In genomic region chr6:29702519-29703103, GRCh38 we compare ENCODE assay signal across 8 cellular contexts. TPM values are rescaled to one million over a fixed set of nuclear protein-coding genes. Genes with fewer than 3 reads are reported as not detected.
DNase-seq lines count a peak whose midpoint lies in the region; FAIRE-seq and TF ChIP-seq lines count a peak whose summit lies in the region.

No MANE protein-coding gene starts in this region.

- H3K4me1 ChIP-seq in SJSA1 (replicated peaks) (no peaks in the 10 kb centered on the region), ascending aorta (no peaks in the 10 kb centered on the region)

- DNase-seq in 8988T (peak; percentile 76), GM12892 (ENCODE audit: insufficient read length) (peak; percentile 53), SJSA1 (ENCODE audit: low read depth in 1 of 2, low spot score in 2 of 2) (peak; percentile 30 to 64), iPS-NIHi11 (ENCODE audit: low spot score) (peak; percentile 84), ascending aorta (ENCODE audit: low spot score in 2 of 2) (no peak), NCI-H2171 treated with DMSO at 0.1 percent for 48 hours (lab: John Stamatoyannopoulos, UW) (no peak)
- DNase-seq in activated naive CD4-positive, alpha-beta T cell treated with Interleukin-2 at 50 U/mL for 16 hours: peak; percentile 82
- DNase-seq in stimulated activated CD4-positive, alpha-beta T cell treated with anti-CD3 and anti-CD28 coated beads, TNF-alpha, amount 100 ng/mL, for 24 hours (ENCODE audit: low read depth in 3 of 3): peak; percentile 56 to 73 (median 65)

- TF ChIP-seq POLR2A in GM12892 (IDR thresholded peaks at IDR 0.05; ENCODE audit: low read depth, low read length): no peak

- intact Hi-C loops in ascending aorta (cut with DNase I): loop anchor here (10.0 kb wide), 1 partner anchor 312 kb away; no protein-coding TSS in a partner anchor

- FAIRE-seq in GM12892 (lab: Jason Lieb, UNC): peak; percentile 81

- no peaks in the 10 kb centered on the region for H3K9me3 ChIP-seq in SJSA1 (replicated peaks)
- no peaks in the 10 kb centered on the region for H3K9me3 ChIP-seq in ascending aorta

- H3K27me3 ChIP-seq in SJSA1 (replicated peaks) (peaks cover 8% of the 10 kb centered on the region), ascending aorta (no peaks in the 10 kb centered on the region)

- peak in 1 of 3 experiments; percentile 44 for TF ChIP-seq CTCF in ascending aorta (IDR thresholded peaks at IDR 0.05)

- H3K36me3 ChIP-seq in SJSA1 (no peaks in the 10 kb centered on the region), ascending aorta (no peaks in the 10 kb centered on the region)

- H3K4me3 ChIP-seq in SJSA1 (no peak overlapping the region), ascending aorta (no peak overlapping the region)

- H3K27ac ChIP-seq in SJSA1: no peak overlapping the region
- H3K27ac ChIP-seq in ascending aorta: no peak overlapping the region

RNA-seq across cellular contexts. Expression of gene HLA-F, which starts 20.6 kb away (rescaled TPM):
- 413 TPM for polyA plus RNA-seq in GM12892 (2012; ENCODE audit: missing spikeins)
- 137 and 176 TPM in 2 replicates for total RNA-seq in SJSA1 (2014; rRNA removed; shearing (Covaris generic))
- 75.0 TPM for total RNA-seq in ascending aorta

RNA-seq across cellular contexts. Expression of gene ZFP57, which starts 21.7 kb away (rescaled TPM):
- polyA plus RNA-seq in GM12892 (2012; ENCODE audit: missing spikeins): not detected
- total RNA-seq in SJSA1 (2014; rRNA removed; shearing (Covaris generic)): not detected in 2 replicates
- total RNA-seq in ascending aorta: not detected

RNA-seq across cellular contexts. Expression of gene MOG, which starts 45.7 kb away (rescaled TPM):
- not detected for polyA plus RNA-seq in GM12892 (2012; ENCODE audit: missing spikeins)
- not detected in 2 replicates for total RNA-seq in SJSA1 (2014; rRNA removed; shearing (Covaris generic))
- total RNA-seq in ascending aorta: not detected

Comparison
In these comparisons a context has a peak if more than half of its experiments do, and no peak if none do; other contexts are left out.
1. DNase-seq: peak in 8988T (single experiment), GM12892 (single experiment), SJSA1 (2 of 2), activated naive CD4-positive, alpha-beta T cell treated with Interleukin-2 at 50 U/mL for 16 hours (single experiment), iPS-NIHi11 (single experiment) and stimulated activated CD4-positive, alpha-beta T cell treated with anti-CD3 and anti-CD28 coated beads, TNF-alpha, amount 100 ng/mL, for 24 hours (3 of 3); none in ascending aorta (0 of 2) and NCI-H2171 treated with DMSO at 0.1 percent for 48 hours (single experiment).